8 cellular contexts compared by ENCODE assay signal in the genomic region with DNA sequence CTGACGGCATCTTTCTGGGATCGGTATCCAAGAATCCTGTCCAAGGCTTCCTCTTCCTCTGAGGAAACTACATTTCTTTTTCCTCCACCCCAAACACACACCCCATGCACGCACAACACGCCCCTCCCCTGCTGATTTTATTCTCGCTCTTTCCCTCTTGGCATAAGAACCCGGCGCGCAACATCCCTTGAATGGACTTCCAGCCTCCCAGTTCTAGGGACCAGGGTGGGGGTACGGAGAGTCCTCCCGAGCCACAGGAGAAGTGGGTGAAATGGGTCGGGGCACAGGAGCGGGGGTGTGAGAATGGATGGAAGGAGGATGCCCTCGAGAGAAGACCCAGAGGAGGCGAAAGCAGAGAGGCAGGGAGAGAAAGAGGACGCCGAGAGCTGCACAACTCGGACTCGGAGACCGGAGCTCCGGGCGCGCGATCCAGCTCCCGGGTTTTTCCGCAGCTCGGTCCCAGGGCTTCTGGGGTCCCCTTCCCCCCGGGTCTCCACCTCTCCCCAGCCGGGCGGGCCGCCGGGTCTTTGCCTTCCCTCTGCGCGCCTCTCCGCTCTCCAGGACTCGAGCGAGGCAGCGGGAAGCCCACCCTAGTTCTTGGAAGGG. TPM values are rescaled to one million over a fixed set of nuclear protein-coding genes. Genes with fewer than 3 reads are reported as not detected.
DNase-seq lines count a peak whose midpoint lies in the region; ATAC-seq and TF ChIP-seq lines count a peak whose summit lies in the region.

No MANE protein-coding gene starts in this region.

- no peak for ATAC-seq in HG03135 (IDR thresholded peaks at IDR 0.05; ENCODE audit: unreplicated experiment)
- ATAC-seq in GM19463 (IDR thresholded peaks at IDR 0.05; ENCODE audit: unreplicated experiment), result no peak

- H3K9me3 ChIP-seq in spleen, result no peaks in the 10 kb centered on the region

- in situ Hi-C loops in SK-MEL-5 (cut with HindIII; ENCODE audit: low pct_unique_long_range_greater_than_20kb, low sequenced_read_pairs), result no loop called here

- H3K27ac ChIP-seq in cingulate gyrus (ENCODE audit: low read depth, low read length), result peak overlapping the region; percentile 72
- H3K27ac ChIP-seq in spleen, result peak overlapping the region in 6 of 8 donors; percentile 30 to 69 (median 67)

- TF ChIP-seq POLR2A in spleen (IDR thresholded peaks at IDR 0.05), result no peak

- TF ChIP-seq CTCF in spleen (IDR thresholded peaks at IDR 0.05 in 8 of 11, conservative IDR thresholded peaks at IDR 0.05 in 3 of 11), result no peak

- peak; percentile 28 for DNase-seq in stimulated activated CD4-positive, alpha-beta T cell treated with anti-CD3 and anti-CD28 coated beads, Interleukin-12 subunit alpha, Interleukin-12 subunit beta, amount 100 ng/mL, for 4 hours
- DNase-seq in stimulated activated CD4-positive, alpha-beta T cell treated with anti-CD3 and anti-CD28 coated beads, Interleukin-2, amount 100 ng/mL, for 48 hours, result no peak
- DNase-seq in SK-MEL-5 (ENCODE audit: low read depth, low spot score) (peak; percentile 55), kidney glomerular epithelial cell (lab: John Stamatoyannopoulos, UW) (peak; percentile 55), spleen (peak; percentile 83)

- intact Hi-C loops in spleen (cut with DNase I; ENCODE audit: low total_unique reads), result loop anchor here (10.0 kb wide), 2 partner anchors 183 to 1103 kb away; no protein-coding TSS in a partner anchor

- H3K36me3 ChIP-seq in spleen, result no peaks in the 10 kb centered on the region

- H3K4me1 ChIP-seq in spleen, result peaks cover 9 to 63% (median 39%) of the 10 kb centered on the region in 6 donors

- peaks cover 0 to 67% (median 11%) of the 10 kb centered on the region in 7 donors for H3K27me3 ChIP-seq in spleen (replicated peaks in 1 of 7)

- 2 to 5% (median 3%) methylated on average over 27 to 37 of the region's 37 CpGs for WGBS in spleen, 5 donors

- peak overlapping the region; percentile 53 to 85 (median 64) for H3K4me3 ChIP-seq in spleen

RNA-seq across cellular contexts. Expression of a gene that starts 1.4 kb away (rescaled TPM):
- total RNA-seq in SK-MEL-5 (2014; rRNA removed; shearing (Covaris generic)), result 22.0 and 26.4 TPM in 2 replicates
- 20.1 and 25.4 TPM in 2 replicates for polyA plus RNA-seq in SK-MEL-5 (2015; cell fraction: cytosol; rRNA removed)
- polyA plus RNA-seq in SK-MEL-5 (2015; cell fraction: nucleus; rRNA removed), result 20.3 and 29.6 TPM in 2 replicates
- 10 to 100 TPM; 18.8 to 35.8 (median 33.5) TPM for total RNA-seq in spleen
- polyA plus RNA-seq in spleen, result 1 to 10 TPM; 1.9 to 4.2 (median 2.0) TPM

Comparison
In these comparisons a context has a peak if more than half of its experiments do, and no peak if none do; other contexts are left out.
1. DNase-seq: peak in stimulated activated CD4-positive, alpha-beta T cell treated with anti-CD3 and anti-CD28 coated beads, Interleukin-12 subunit alpha, Interleukin-12 subunit beta, amount 100 ng/mL, for 4 hours (single experiment), SK-MEL-5 (single experiment), kidney glomerular epithelial cell (single experiment) and spleen (single experiment); none in stimulated activated CD4-positive, alpha-beta T cell treated with anti-CD3 and anti-CD28 coated beads, Interleukin-2, amount 100 ng/mL, for 48 hours (0 of 2).